ENCODE assay signal across 10 cellular contexts in genomic region chr10:88080213-88080612, GRCh38.
DNase-seq lines count a peak whose midpoint lies in the region; ATAC-seq and TF ChIP-seq lines count a peak whose summit lies in the region.
"Had no signal": no experiment of that assay in that cellular context is flagged by ENCODE, and none has a peak within 500 bp of the region (broad histone marks: within the 10 kb centered on the region; RNA-seq: fewer than 3 reads in every experiment).

No MANE protein-coding gene starts in this region.

- no peaks in the 10 kb centered on the region for H3K9me3 Mint-ChIP-seq in nephron progenitor cell
- no peaks in the 10 kb centered on the region for H3K9me3 Mint-ChIP-seq in activated T-helper 2 cell treated with anti-CD3 and anti-CD28 coated beads, Interferon-gamma antibody, Interleukin-2, Interleukin-4, amounts not matched to agents 10 μg/mL and 5 μg/mL and 100 μg/mL, durations not matched to agents 14 hours and 24 hours and 36 hours
- H3K9me3 Mint-ChIP-seq: IgD-negative memory B cell had no signal

- peak overlapping the region; percentile 13 for H3K27ac ChIP-seq in OCI-LY7 (ENCODE audit: low read depth, low read length, poor library complexity, severe bottlenecking)
- H3K27ac ChIP-seq: left ventricle myocardium inferior had no signal

- BruUV-seq in OCI-LY7 (replicated peaks; lab: Mats Ljungman, UMichigan) = no TSS peak

- no peaks in the 10 kb centered on the region for H3K79me2 ChIP-seq in OCI-LY7 (ENCODE audit: insufficient read depth, low read depth, low read length)

- H3K9me2 ChIP-seq in OCI-LY7 (ENCODE audit: insufficient read depth, low read length) = no peaks in the 10 kb centered on the region

- H3K4me1 ChIP-seq in OCI-LY7 (ENCODE audit: insufficient read depth, low read length, poor library complexity, severe bottlenecking) = peaks cover 67% of the 10 kb centered on the region

- H3K27ac Mint-ChIP-seq in nephron progenitor cell = peak overlapping the region; percentile 64
- H3K27ac Mint-ChIP-seq in activated T-helper 2 cell treated with anti-CD3 and anti-CD28 coated beads, Interferon-gamma antibody, Interleukin-2, Interleukin-4, amounts not matched to agents 10 μg/mL and 5 μg/mL and 100 μg/mL, durations not matched to agents 14 hours and 24 hours and 36 hours = no peak overlapping the region

- no peak for TF ChIP-seq CTCF in OCI-LY7 (conservative IDR thresholded peaks at IDR 0.05; ENCODE audit: low read length)
- TF ChIP-seq CTCF in nephron progenitor cell (IDR thresholded peaks at IDR 0.05) = no peak

- H3K4me1 Mint-ChIP-seq in nephron progenitor cell = peaks cover 47% of the 10 kb centered on the region
- H3K4me1 Mint-ChIP-seq in activated T-helper 2 cell treated with anti-CD3 and anti-CD28 coated beads, Interferon-gamma antibody, Interleukin-2, Interleukin-4, amounts not matched to agents 10 μg/mL and 5 μg/mL and 100 μg/mL, durations not matched to agents 14 hours and 24 hours and 36 hours (ENCODE audit: low read depth) = peaks cover 6% of the 10 kb centered on the region

- H3K27me3 Mint-ChIP-seq in nephron progenitor cell (ENCODE audit: low read depth, poor library complexity) = no peaks in the 10 kb centered on the region
- peaks cover 52% of the 10 kb centered on the region for H3K27me3 Mint-ChIP-seq in activated T-helper 2 cell treated with anti-CD3 and anti-CD28 coated beads, Interferon-gamma antibody, Interleukin-2, Interleukin-4, amounts not matched to agents 10 μg/mL and 5 μg/mL and 100 μg/mL, durations not matched to agents 14 hours and 24 hours and 36 hours (ENCODE audit: low read depth)
- H3K27me3 Mint-ChIP-seq: IgD-negative memory B cell had no signal

- POLR2A ChIA-PET in OCI-LY7 (lab: Charles Lee) = interaction anchor here (0.6 to 3.5 kb wide), 17 partner anchors 11 to 309 kb away, joined by 3 to 40 read pairs (median 4); no protein-coding TSS in a partner anchor

- H3K36me3 ChIP-seq in OCI-LY7 (ENCODE audit: insufficient read depth, low read length) = no peaks in the 10 kb centered on the region
- H3K36me3 ChIP-seq: left ventricle myocardium inferior had no signal

- peak overlapping the region; percentile 26 for H3K4me3 ChIP-seq in OCI-LY7 (ENCODE audit: low read depth, low read length, poor library complexity, severe bottlenecking)
- H3K4me3 ChIP-seq: left ventricle myocardium inferior had no signal

- no peaks in the 10 kb centered on the region for H3K9me3 ChIP-seq in OCI-LY7 (ENCODE audit: low read length)
- H3K9me3 ChIP-seq: left ventricle myocardium inferior had no signal

- no peaks in the 10 kb centered on the region for H4K20me1 ChIP-seq in OCI-LY7 (ENCODE audit: insufficient read depth, low read length)

- no peaks in the 10 kb centered on the region for H3K36me3 Mint-ChIP-seq in nephron progenitor cell (ENCODE audit: low read depth)
- no peaks in the 10 kb centered on the region for H3K36me3 Mint-ChIP-seq in activated T-helper 2 cell treated with anti-CD3 and anti-CD28 coated beads, Interferon-gamma antibody, Interleukin-2, Interleukin-4, amounts not matched to agents 10 μg/mL and 5 μg/mL and 100 μg/mL, durations not matched to agents 14 hours and 24 hours and 36 hours (ENCODE audit: low read depth)

- H3K4me3 Mint-ChIP-seq in nephron progenitor cell = no peak overlapping the region
- H3K4me3 Mint-ChIP-seq in activated T-helper 2 cell treated with anti-CD3 and anti-CD28 coated beads, Interferon-gamma antibody, Interleukin-2, Interleukin-4, amounts not matched to agents 10 μg/mL and 5 μg/mL and 100 μg/mL, durations not matched to agents 14 hours and 24 hours and 36 hours (ENCODE audit: low read depth) = no peak overlapping the region
- H3K4me3 Mint-ChIP-seq: IgD-negative memory B cell had no signal

- peak overlapping the region; percentile 88 for H2AFZ ChIP-seq in OCI-LY7 (ENCODE audit: low read length)

- intact Hi-C loops in OCI-LY7 (cut with micrococcal nuclease; ENCODE audit: unreplicated experiment) = no loop called here
- intact Hi-C loops in activated T-helper 2 cell treated with anti-CD3 and anti-CD28 coated beads, Interferon-gamma antibody, Interleukin-2, Interleukin-4, amounts not matched to agents 10 μg/mL and 5 μg/mL and 100 μg/mL, durations not matched to agents 14 hours and 24 hours and 36 hours (cut with micrococcal nuclease) = no loop called here

- peak overlapping the region; percentile 70 for H3K4me2 ChIP-seq in OCI-LY7 (ENCODE audit: low read length)

- peak; percentile 57 for ATAC-seq in GM18517 (IDR thresholded peaks at IDR 0.05; ENCODE audit: unreplicated experiment)
- ATAC-seq in HG02610 (IDR thresholded peaks at IDR 0.05; ENCODE audit: unreplicated experiment) = peak; percentile 51

- CTCF ChIA-PET in OCI-LY7 (lab: Charles Lee; ENCODE audit: unreplicated experiment) = interaction anchor here (1.2 kb wide), 1 partner anchor 11 kb away, joined by 3 read pairs; no protein-coding TSS in a partner anchor

- DNase-seq in OCI-LY7 (ENCODE audit: low spot score) = peak; percentile 44
- no peak for DNase-seq in nephron progenitor cell
- DNase-seq in GDM1 (lab: John Stamatoyannopoulos, UW) = no peak
- no peak for DNase-seq in activated T-helper 2 cell treated with anti-CD3 and anti-CD28 coated beads, Interferon-gamma antibody, Interleukin-2, Interleukin-4, amounts not matched to agents 10 μg/mL and 5 μg/mL and 100 μg/mL, durations not matched to agents 14 hours and 24 hours and 36 hours (ENCODE audit: low spot score)
- DNase-seq in SIG-M5 treated with dmso at 0.1 percent for 504 hours (lab: John Stamatoyannopoulos, UW; ENCODE audit: unreplicated experiment) = no peak
- DNase-seq in NOMO-1 treated with dmso at 0.1 percent for 144 hours (lab: John Stamatoyannopoulos, UW; ENCODE audit: unreplicated experiment) = no peak
- DNase-seq: left ventricle myocardium inferior had no signal
